ENCODE assay signal across 28 cellular contexts in genomic region chr6:109920911-109921310, GRCh38. TPM values are rescaled to one million over a fixed set of nuclear protein-coding genes. Genes with fewer than 3 reads are reported as not detected.
"Had no signal": no experiment of that assay in that cellular context is flagged by ENCODE, and none has a peak within 500 bp of the region (broad histone marks: within the 10 kb centered on the region; RNA-seq: fewer than 3 reads in every experiment).

No MANE protein-coding gene starts in this region.

- H3K27me3 ChIP-seq: Peyer's patch, SJSA1 had no signal

- H3K4me2 ChIP-seq: KMS-11, PC-9 had no signal

- H3K36me3 ChIP-seq: Peyer's patch, SJSA1 had no signal

- H3K4me3 ChIP-seq: PC-9, Peyer's patch, SJSA1, SK-N-MC had no signal

- DNase-seq: IMR-90, Kasumi-1, MV-4-11, NCI-H1048, NCI-H1105, NCI-H1417, NCI-H1436 treated with DMSO at 0.1 percent for 48 hours, NCI-H1694, NCI-H187 treated with DMSO at 0.1 percent for 48 hours, NCI-H2029 treated with DMSO at 0.1 percent for 48 hours, NCI-H226, NCI-H446, NCI-H510A, NCI-H524 treated with DMSO at 0.1 percent for 48 hours, NCI-H69, NCI-H774, PC-9, Peyer's patch, Right ventricle myocardium superior, RPMI8226, SIG-M5 had no signal

- H2AFZ ChIP-seq: PC-9 had no signal

- H3K4me1 ChIP-seq: Peyer's patch, SJSA1 had no signal

- H3K9me3 ChIP-seq: Peyer's patch, SJSA1 had no signal

- H3K27ac ChIP-seq: KMS-11, PC-9, Peyer's patch, SJSA1, SK-N-MC had no signal

- FAIRE-seq: HepG2 had no signal

- H3K9ac ChIP-seq: KMS-11 had no signal

RNA-seq across cellular contexts. Expression of gene GPR6, which starts 57.2 kb away (rescaled TPM):
- total RNA-seq: HepG2, HT-29, IMR-90, MCF 10A, OCI-LY7, PC-9, Peyer's patch, Right ventricle myocardium superior, SJSA1 had no signal
- polyA plus RNA-seq: HepG2, IMR-90 had no signal
